ENCODE assay signal across 16 cellular contexts in the genomic region with DNA sequence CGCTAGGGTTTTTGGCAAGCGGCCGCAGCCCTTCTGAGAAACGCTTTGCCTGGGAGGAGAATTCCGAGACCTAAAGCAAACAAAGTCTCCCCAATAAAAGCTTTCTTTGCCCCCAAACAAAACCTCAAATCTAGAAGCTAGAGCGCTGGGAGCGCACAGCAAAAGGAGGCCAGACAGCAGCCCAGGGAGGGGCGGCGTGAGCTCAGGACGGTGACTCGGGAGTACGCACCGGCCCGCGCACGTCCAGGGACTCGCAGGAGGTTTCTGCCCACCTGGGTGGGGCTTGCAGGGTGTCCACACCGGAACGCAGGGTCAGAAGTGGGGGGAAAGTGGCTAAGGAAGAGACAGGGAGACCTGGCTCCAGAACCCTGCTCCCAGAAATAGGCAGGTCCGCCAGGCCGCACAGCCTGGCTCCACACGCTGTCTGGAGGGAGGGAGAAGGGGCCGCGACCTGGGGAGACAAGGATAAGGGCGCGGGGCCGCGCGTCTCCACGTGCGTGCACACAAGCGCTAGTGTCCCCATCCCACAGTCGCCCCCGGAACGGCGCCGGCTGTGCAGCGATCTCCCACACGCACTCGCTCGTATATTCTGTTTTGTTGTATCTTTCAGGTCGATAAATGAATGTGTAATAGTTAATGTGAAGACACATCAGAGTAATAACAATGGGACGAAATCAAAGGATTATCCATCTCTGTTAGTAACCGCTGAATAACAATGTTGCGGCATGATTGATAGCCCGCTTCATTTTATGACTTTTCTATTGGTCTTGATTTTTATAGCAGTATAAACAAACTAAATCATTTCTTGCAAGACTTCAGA.
A peak's percentile ranks its signal among the peaks of the same experiment; 100 is the strongest.
DNase-seq lines count a peak whose midpoint lies in the region; ATAC-seq and TF ChIP-seq lines count a peak whose summit lies in the region.
"Had no signal": no experiment of that assay in that cellular context is flagged by ENCODE, and none has a peak within 500 bp of the region (broad histone marks: within the 10 kb centered on the region; RNA-seq: fewer than 3 reads in every experiment).

No MANE protein-coding gene starts in this region.

- peaks cover 10% of the 10 kb centered on the region for H3K36me3 Mint-ChIP-seq in activated naive CD8-positive, alpha-beta T cell treated with anti-CD3 and anti-CD28 coated beads, Interleukin-2, amount 50 U/mL, for 24 hours (ENCODE audit: low read depth)
- H3K36me3 Mint-ChIP-seq in nephron (ENCODE audit: low read depth) = no peaks in the 10 kb centered on the region

- H3K9me3 ChIP-seq in WERI-Rb-1 (ENCODE audit: severe bottlenecking) = no peaks in the 10 kb centered on the region
- H3K9me3 ChIP-seq: A549, esophagus muscularis mucosa, left ventricle myocardium inferior had no signal

- peaks cover 8% of the 10 kb centered on the region for H3K9me3 Mint-ChIP-seq in activated naive CD8-positive, alpha-beta T cell treated with anti-CD3 and anti-CD28 coated beads, Interleukin-2, amount 50 U/mL, for 24 hours
- H3K9me3 Mint-ChIP-seq in nephron = peaks cover 2% of the 10 kb centered on the region

- in situ Hi-C loops in GM13976 (cut with MboI; ENCODE audit: low sequenced_read_pairs, unreplicated experiment) = loop anchor here (10.0 kb wide), 1 partner anchor 334 kb away; no protein-coding TSS in a partner anchor

- no peak overlapping the region for H3K4me3 Mint-ChIP-seq in activated naive CD8-positive, alpha-beta T cell treated with anti-CD3 and anti-CD28 coated beads, Interleukin-2, amount 50 U/mL, for 24 hours
- peak overlapping the region in 2 of 3 experiments; percentile 35 to 41 for H3K4me3 Mint-ChIP-seq in nephron

- H3K27ac ChIP-seq in WERI-Rb-1 = no peak overlapping the region
- H3K27ac ChIP-seq: A549, esophagus muscularis mucosa, left ventricle myocardium inferior, Peyer's patch had no signal

- DNase-seq in DMS53 (lab: John Stamatoyannopoulos, UW) (peak; percentile 71), DMS53 treated with DMSO at 0.1 percent for 48 hours (lab: John Stamatoyannopoulos, UW; ENCODE audit: unreplicated experiment) (no peak), GM13976 (ENCODE audit: low spot score) (peak; percentile 31), NCI-H2227 treated with DMSO at 0.1 percent for 48 hours (lab: John Stamatoyannopoulos, UW) (no peak), SHP77 treated with DMSO at 0.1 percent for 48 hours (lab: John Stamatoyannopoulos, UW) (no peak), WERI-Rb-1 (no peak)
- DNase-seq in activated naive CD8-positive, alpha-beta T cell treated with anti-CD3 and anti-CD28 coated beads, Interleukin-2, amount 50 U/mL, for 24 hours = no peak
- DNase-seq: activated CD4-positive, alpha-beta T cell treated with anti-CD3 and anti-CD28 coated beads, Interleukin-2, amount 50 U/mL, for 48 hours; COR-L47; hippocampal formation; left ventricle myocardium inferior; NCI-H510A treated with DMSO at 0.1 percent for 48 hours; Peyer's patch had no signal

- H3K27me3 Mint-ChIP-seq in activated naive CD8-positive, alpha-beta T cell treated with anti-CD3 and anti-CD28 coated beads, Interleukin-2, amount 50 U/mL, for 24 hours = peaks cover 88% of the 10 kb centered on the region
- H3K27me3 Mint-ChIP-seq in nephron (ENCODE audit: low read depth) = peaks cover 100% of the 10 kb centered on the region

- peaks cover 30% of the 10 kb centered on the region for H3K4me1 Mint-ChIP-seq in activated naive CD8-positive, alpha-beta T cell treated with anti-CD3 and anti-CD28 coated beads, Interleukin-2, amount 50 U/mL, for 24 hours
- H3K4me1 Mint-ChIP-seq in nephron = peaks cover 47% of the 10 kb centered on the region

- H3K27me3 ChIP-seq in WERI-Rb-1 (ENCODE audit: insufficient read depth, low read depth, severe bottlenecking) = peaks cover 11% of the 10 kb centered on the region

- H3K27ac Mint-ChIP-seq in activated naive CD8-positive, alpha-beta T cell treated with anti-CD3 and anti-CD28 coated beads, Interleukin-2, amount 50 U/mL, for 24 hours = peak overlapping the region; percentile 62
- no peak overlapping the region for H3K27ac Mint-ChIP-seq in nephron

- H3K4me3 ChIP-seq in WERI-Rb-1 (ENCODE audit: low read depth, low read length) = no peak overlapping the region
- H3K4me3 ChIP-seq: A549, esophagus muscularis mucosa, left ventricle myocardium inferior, Peyer's patch had no signal

- no peak for TF ChIP-seq CTCF in GM13976 (IDR thresholded peaks at IDR 0.05; ENCODE audit: borderline replicate concordance, control extremely low read depth, extremely low read depth, insufficient read depth, missing control alignments)
- TF ChIP-seq CTCF in nephron (IDR thresholded peaks at IDR 0.05; ENCODE audit: unreplicated experiment in 3 of 3) = no peak
- TF ChIP-seq CTCF in WERI-Rb-1 (IDR thresholded peaks at IDR 0.05; ENCODE audit: low read depth, low read length) = no peak

- no peak for ATAC-seq in activated naive CD8-positive, alpha-beta T cell treated with anti-CD3 and anti-CD28 coated beads, Interleukin-2, amount 50 U/mL, for 24 hours
- ATAC-seq: A549 had no signal

- H3K36me3 ChIP-seq in WERI-Rb-1 = no peaks in the 10 kb centered on the region
- H3K36me3 ChIP-seq: esophagus muscularis mucosa, left ventricle myocardium inferior, Peyer's patch had no signal

Comparison
In these comparisons a context has a peak if more than half of its experiments do, and no peak if none do; other contexts are left out.
1. DNase-seq: peak in DMS53 (single experiment) and GM13976 (single experiment); none in DMS53 treated with DMSO at 0.1 percent for 48 hours (single experiment), activated naive CD8-positive, alpha-beta T cell treated with anti-CD3 and anti-CD28 coated beads, Interleukin-2, amount 50 U/mL, for 24 hours (single experiment), NCI-H2227 treated with DMSO at 0.1 percent for 48 hours (single experiment), SHP77 treated with DMSO at 0.1 percent for 48 hours (single experiment) and WERI-Rb-1 (single experiment).